ENCODE assay signal across 1 cellular context in the genomic region with DNA sequence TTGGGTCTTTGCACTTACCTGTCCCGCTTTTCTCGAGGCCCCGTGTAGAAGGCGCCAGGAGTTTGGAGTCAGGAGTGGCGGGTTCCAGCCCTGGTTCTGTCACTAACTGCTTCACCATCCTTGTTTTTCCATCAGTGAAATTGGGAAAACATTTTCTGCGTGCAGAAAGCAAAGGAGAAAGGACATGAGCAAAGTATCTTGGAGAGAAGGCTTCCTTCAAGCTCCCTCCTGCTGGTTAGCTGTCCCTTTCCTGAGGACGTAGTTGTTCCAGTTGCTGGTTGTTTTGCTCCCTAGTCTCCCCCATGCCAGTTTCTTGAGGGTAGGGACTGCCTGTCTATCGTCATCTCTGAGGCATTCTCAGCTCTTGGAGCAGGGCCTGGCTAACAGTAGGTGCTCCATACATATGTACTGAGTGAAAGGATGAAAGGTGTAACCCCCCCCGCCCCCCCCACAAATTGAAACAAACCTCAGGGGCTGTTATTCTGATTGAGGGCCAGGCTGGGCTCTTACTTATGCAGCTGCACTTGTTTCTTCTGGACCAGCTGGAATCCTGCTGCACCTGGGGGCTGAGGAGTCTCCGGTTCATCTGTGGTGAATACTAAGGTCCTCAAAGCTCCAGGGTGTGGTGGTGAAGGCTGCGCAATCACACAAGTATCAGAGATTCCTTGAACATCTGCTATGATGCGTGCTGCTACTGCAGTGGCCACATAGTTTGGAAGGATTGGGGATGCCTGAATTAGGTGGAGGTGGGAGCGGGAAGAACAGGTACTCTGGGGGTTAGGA.
TF ChIP-seq lines count a peak whose summit lies in the region.

No MANE protein-coding gene starts in this region.

TF ChIP-seq in GM23338, 12 proteins besides CTCF, POLR2A, EP300 and RAD21 (continued from another document):
- TF ChIP-seq STAT1 (IDR thresholded peaks at IDR 0.05; ENCODE audit: unreplicated experiment) (no peak), EZH2phosphoT487 (IDR thresholded peaks at IDR 0.05; ENCODE audit: unreplicated experiment) (no peak), EZH2 (IDR thresholded peaks at IDR 0.05; ENCODE audit: low read depth, unreplicated experiment) (no peak)
